Comparison of ENCODE assay signal across 14 cellular contexts in genomic region chr15:94253742-94254141, GRCh38. TPM values are rescaled to one million over a fixed set of nuclear protein-coding genes. Genes with fewer than 3 reads are reported as not detected.
DNase-seq lines count a peak whose midpoint lies in the region; ATAC-seq and TF ChIP-seq lines count a peak whose summit lies in the region.
"Had no signal": no experiment of that assay in that cellular context is flagged by ENCODE, and none has a peak within 500 bp of the region (broad histone marks: within the 10 kb centered on the region; RNA-seq: fewer than 3 reads in every experiment).

No MANE protein-coding gene starts in this region.

- no peak overlapping the region for H2AFZ ChIP-seq in MM.1S (ENCODE audit: low read length)

- DNase-seq in activated CD4-positive, CD25-positive, alpha-beta regulatory T cell treated with anti-CD3 and anti-CD28 coated beads, Interleukin-2, amount 50 U/mL, for 72 hours, result no peak
- peak; percentile 61 for DNase-seq in MM.1S
- no peak for DNase-seq in activated CD4-positive, alpha-beta T cell treated with anti-CD3 and anti-CD28 coated beads, Interleukin-2, amount 10 ng/mL, durations not matched to agents 24 days and 14 days
- no peak for DNase-seq in NCI-H2107 treated with DMSO at 0.1 percent for 48 hours (lab: John Stamatoyannopoulos, UW; ENCODE audit: unreplicated experiment)
- DNase-seq in iPS-NIHi7 (ENCODE audit: extremely low spot score), result no peak
- DNase-seq: GF-D8, GOT3, NCI-H524, T-helper 1 cell had no signal

- H3K4me3 ChIP-seq in MM.1S (ENCODE audit: low read length) (no peak overlapping the region), neutrophil (ENCODE audit: low read depth in 1 of 2, low read length in 1 of 2) (no peak overlapping the region)
- H3K4me3 ChIP-seq: A549, smooth muscle cell had no signal

- intact Hi-C loops in activated CD4-positive, alpha-beta T cell treated with anti-CD3 and anti-CD28 coated beads, Interleukin-2, amount 10 ng/mL, durations not matched to agents 24 days and 14 days (cut with micrococcal nuclease), result no loop called here

- no peaks in the 10 kb centered on the region for H3K9me3 ChIP-seq in MM.1S (replicated peaks; ENCODE audit: insufficient read depth, low read length)
- no peaks in the 10 kb centered on the region for H3K9me3 ChIP-seq in neutrophil

- ATAC-seq in activated CD4-positive, CD25-positive, alpha-beta regulatory T cell treated with anti-CD3 and anti-CD28 coated beads, Interleukin-2, amount 50 U/mL, for 24 hours, result peak; percentile 48 to 53
- ATAC-seq in HG02678 (IDR thresholded peaks at IDR 0.05; ENCODE audit: unreplicated experiment), result peak; percentile 37
- ATAC-seq: A549 had no signal

- no peaks in the 10 kb centered on the region for H3K27me3 Mint-ChIP-seq in activated CD4-positive, alpha-beta T cell treated with anti-CD3 and anti-CD28 coated beads, Interleukin-2, amount 10 ng/mL, durations not matched to agents 24 days and 14 days

- TF ChIP-seq CTCF in MM.1S (IDR thresholded peaks at IDR 0.05; ENCODE audit: low read length), result no peak
- no peak for TF ChIP-seq CTCF in neutrophil (IDR thresholded peaks at IDR 0.05)

- H3K9me3 Mint-ChIP-seq in activated CD4-positive, alpha-beta T cell treated with anti-CD3 and anti-CD28 coated beads, Interleukin-2, amount 10 ng/mL, durations not matched to agents 24 days and 14 days, result peaks cover 13% of the 10 kb centered on the region

- H4K20me1 ChIP-seq in MM.1S (ENCODE audit: insufficient read depth, low read length), result no peaks in the 10 kb centered on the region

- H3K27me3 ChIP-seq in MM.1S (replicated peaks; ENCODE audit: insufficient read depth, low read length) (no peaks in the 10 kb centered on the region), neutrophil (no peaks in the 10 kb centered on the region)

- H3K36me3 ChIP-seq in MM.1S (replicated peaks; ENCODE audit: insufficient read depth, low read length), result no peaks in the 10 kb centered on the region
- H3K36me3 ChIP-seq in neutrophil, result no peaks in the 10 kb centered on the region

- no peak overlapping the region for H3K4me3 Mint-ChIP-seq in activated CD4-positive, alpha-beta T cell treated with anti-CD3 and anti-CD28 coated beads, Interleukin-2, amount 10 ng/mL, durations not matched to agents 24 days and 14 days

- H3K4me1 Mint-ChIP-seq in activated CD4-positive, alpha-beta T cell treated with anti-CD3 and anti-CD28 coated beads, Interleukin-2, amount 10 ng/mL, durations not matched to agents 24 days and 14 days, result peaks cover 38% of the 10 kb centered on the region

- H3K27ac Mint-ChIP-seq in activated CD4-positive, alpha-beta T cell treated with anti-CD3 and anti-CD28 coated beads, Interleukin-2, amount 10 ng/mL, durations not matched to agents 24 days and 14 days, result no peak overlapping the region

- H3K79me2 ChIP-seq in MM.1S (ENCODE audit: low read length), result peaks cover 6% of the 10 kb centered on the region; the same call in 1 of the 2 replicates

- peaks cover 5% of the 10 kb centered on the region; the same call in 1 of the 2 replicates for H3F3A ChIP-seq in MM.1S (ENCODE audit: insufficient read depth, low read length)

- no peak overlapping the region for H3K9ac ChIP-seq in MM.1S (ENCODE audit: low read length)

- H3K36me3 Mint-ChIP-seq in activated CD4-positive, alpha-beta T cell treated with anti-CD3 and anti-CD28 coated beads, Interleukin-2, amount 10 ng/mL, durations not matched to agents 24 days and 14 days (ENCODE audit: low read depth), result peaks cover 36% of the 10 kb centered on the region

- H3K27ac ChIP-seq in MM.1S (ENCODE audit: low read length), result no peak overlapping the region
- H3K27ac ChIP-seq in neutrophil, result peak overlapping the region; percentile 68
- H3K27ac ChIP-seq: A549 had no signal

- H3K9me2 ChIP-seq in MM.1S (replicated peaks; ENCODE audit: insufficient read depth, low read length), result no peaks in the 10 kb centered on the region

- peaks cover 20% of the 10 kb centered on the region for H3K4me1 ChIP-seq in MM.1S (ENCODE audit: low read length)
- H3K4me1 ChIP-seq in neutrophil (ENCODE audit: control insufficient read depth in 1 of 2, insufficient read depth in 1 of 2, low read depth in 1 of 2, low read length in 1 of 2), result peaks cover 60 to 77% of the 10 kb centered on the region in 2 experiments
- H3K4me1 ChIP-seq: A549 had no signal

- peak overlapping the region; percentile 12; the same call in 1 of the 2 replicates for H3K4me2 ChIP-seq in MM.1S (ENCODE audit: low read depth, low read length)
- H3K4me2 ChIP-seq: A549, smooth muscle cell had no signal

RNA-seq across cellular contexts. Expression of gene MCTP2, which starts 22.4 kb away (rescaled TPM):
- 49.8 and 58.9 TPM in 2 replicates for total RNA-seq in activated CD4-positive, alpha-beta T cell treated with anti-CD3 and anti-CD28 coated beads, Interleukin-2, amount 10 ng/mL, durations not matched to agents 24 days and 14 days
